8 cellular contexts compared by ENCODE assay signal in the genomic region with DNA sequence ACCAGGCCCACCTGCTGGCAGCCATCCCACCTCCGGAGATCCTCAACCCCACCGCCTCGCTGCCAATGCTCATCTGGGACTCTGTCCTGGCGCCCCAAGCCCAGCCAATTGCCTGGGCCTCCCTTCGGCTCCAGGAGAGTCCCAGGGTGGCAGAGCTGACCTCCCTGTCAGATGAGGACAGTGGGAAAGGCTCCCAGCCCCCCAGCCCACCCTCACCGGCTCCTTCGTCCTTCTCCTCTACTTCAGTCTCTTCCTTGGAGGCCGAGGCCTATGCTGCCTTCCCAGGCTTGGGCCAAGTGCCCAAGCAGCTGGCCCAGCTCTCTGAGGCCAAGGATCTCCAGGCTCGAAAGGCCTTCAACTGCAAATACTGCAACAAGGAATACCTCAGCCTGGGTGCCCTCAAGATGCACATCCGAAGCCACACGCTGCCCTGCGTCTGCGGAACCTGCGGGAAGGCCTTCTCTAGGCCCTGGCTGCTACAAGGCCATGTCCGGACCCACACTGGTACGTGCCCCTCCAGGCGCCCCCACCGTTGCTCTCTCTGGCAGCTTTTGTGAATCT. TPM values are rescaled to one million over a fixed set of nuclear protein-coding genes. Genes with fewer than 3 reads are reported as not detected.
A peak's percentile ranks its signal among the peaks of the same experiment; 100 is the strongest.
DNase-seq lines count a peak whose midpoint lies in the region; ATAC-seq and TF ChIP-seq lines count a peak whose summit lies in the region.

No MANE protein-coding gene starts in this region.

- no peaks in the 10 kb centered on the region for H3K9me3 ChIP-seq in cardiac muscle cell (ENCODE audit: low read depth)
- no peaks in the 10 kb centered on the region for H3K9me3 ChIP-seq in psoas muscle

- DNase-seq in COLO668 (lab: John Stamatoyannopoulos, UW; ENCODE audit: unreplicated experiment) (peak; percentile 30), WTC11 (ENCODE audit: low spot score) (no peak), cardiac muscle cell (ENCODE audit: low read depth in 1 of 2, low spot score in 1 of 2) (peak in 1 of 2 donors; percentile 68), psoas muscle (peak in 1 of 2 donors; percentile 30), KBM-7 (no peak), SHP77 treated with DMSO at 0.1 percent for 48 hours (lab: John Stamatoyannopoulos, UW) (no peak), DMS53 (lab: John Stamatoyannopoulos, UW) (no peak)

- no peak overlapping the region for H3K27ac ChIP-seq in cardiac muscle cell
- H3K27ac ChIP-seq in psoas muscle, result peak overlapping the region; percentile 84

- intact Hi-C loops in psoas muscle (cut with DNase I), result loop anchor here in 1 of 2 donors (5.0 kb wide), 2 partner anchors 103 to 183 kb away; no protein-coding TSS in a partner anchor

- peaks cover 83% of the 10 kb centered on the region for H3K4me1 Mint-ChIP-seq in WTC11

- in situ Hi-C loops in KBM-7 (cut with MboI; ENCODE audit: low pct_unique_long_range_greater_than_20kb, low sequenced_read_pairs), result no loop called here

- H3K27me3 ChIP-seq in cardiac muscle cell (no peaks in the 10 kb centered on the region), psoas muscle (ENCODE audit: insufficient read depth in 3 of 3, low read length in 2 of 3) (no peaks in the 10 kb centered on the region)

- peaks cover 34% of the 10 kb centered on the region for H3K27me3 Mint-ChIP-seq in WTC11 (ENCODE audit: low read depth)

- ATAC-seq in WTC11 (no peak), psoas muscle (no peak), HG03108 (IDR thresholded peaks at IDR 0.05; ENCODE audit: unreplicated experiment) (no peak)

- WGBS in psoas muscle, 3 donors, result 64 to 68% (median 66%) methylated on average over 18 of the region's 18 CpGs

- H3K27ac Mint-ChIP-seq in WTC11, result peak overlapping the region; percentile 24; the same call in 1 of the 2 replicates

- peaks cover 5% of the 10 kb centered on the region; the same call in 1 of the 2 replicates for H3K36me3 Mint-ChIP-seq in WTC11

- no peaks in the 10 kb centered on the region for H3K36me3 ChIP-seq in cardiac muscle cell
- H3K36me3 ChIP-seq in psoas muscle (ENCODE audit: insufficient read depth in 1 of 2, low read depth in 1 of 2), result peaks cover 0 to 4% of the 10 kb centered on the region in 2 donors

- peak overlapping the region; percentile 84 for H3K4me3 Mint-ChIP-seq in WTC11

- TF ChIP-seq CTCF in WTC11 (IDR thresholded peaks at IDR 0.05), result no peak
- TF ChIP-seq CTCF in cardiac muscle cell (IDR thresholded peaks at IDR 0.05; ENCODE audit: low read depth, low read length), result no peak
- no peak for TF ChIP-seq CTCF in psoas muscle (IDR thresholded peaks at IDR 0.05)

- H3K4me1 ChIP-seq in cardiac muscle cell (ENCODE audit: low read depth), result peaks cover 16% of the 10 kb centered on the region
- peaks cover 40% of the 10 kb centered on the region for H3K4me1 ChIP-seq in psoas muscle

- POLR2A ChIA-PET in WTC11 (lab: Charles Lee), result interaction anchor here (0.5 to 0.9 kb wide), 4 partner anchors 63 to 542 kb away, joined by 3 to 4 read pairs (median 3); no protein-coding TSS in a partner anchor

- H3K4me3 ChIP-seq in cardiac muscle cell (peak overlapping the region; percentile 62), psoas muscle (peak overlapping the region; percentile 76)

- CTCF ChIA-PET in WTC11 (lab: Charles Lee), result interaction anchor here (0.7 to 10.5 kb wide), 5 partner anchors 71 to 195 kb away, joined by 3 to 288 read pairs (median 4); partner anchors contain the start of gene PEDS1

- no peaks in the 10 kb centered on the region for H3K9me3 Mint-ChIP-seq in WTC11

TF ChIP-seq in WTC11, 78 proteins besides CTCF, POLR2A, EP300 and RAD21:
- TF ChIP-seq TP53 (CRISPR knock-in tag; IDR thresholded peaks at IDR 0.05) (no peak), NFATC4 (CRISPR knock-in tag; IDR thresholded peaks at IDR 0.05) (no peak), NR2C2 (CRISPR knock-in tag; IDR thresholded peaks at IDR 0.05) (no peak), ZNF219 (CRISPR knock-in tag; IDR thresholded peaks at IDR 0.05; ENCODE audit: borderline replicate concordance) (no peak)
- TF ChIP-seq, protein P1, sequence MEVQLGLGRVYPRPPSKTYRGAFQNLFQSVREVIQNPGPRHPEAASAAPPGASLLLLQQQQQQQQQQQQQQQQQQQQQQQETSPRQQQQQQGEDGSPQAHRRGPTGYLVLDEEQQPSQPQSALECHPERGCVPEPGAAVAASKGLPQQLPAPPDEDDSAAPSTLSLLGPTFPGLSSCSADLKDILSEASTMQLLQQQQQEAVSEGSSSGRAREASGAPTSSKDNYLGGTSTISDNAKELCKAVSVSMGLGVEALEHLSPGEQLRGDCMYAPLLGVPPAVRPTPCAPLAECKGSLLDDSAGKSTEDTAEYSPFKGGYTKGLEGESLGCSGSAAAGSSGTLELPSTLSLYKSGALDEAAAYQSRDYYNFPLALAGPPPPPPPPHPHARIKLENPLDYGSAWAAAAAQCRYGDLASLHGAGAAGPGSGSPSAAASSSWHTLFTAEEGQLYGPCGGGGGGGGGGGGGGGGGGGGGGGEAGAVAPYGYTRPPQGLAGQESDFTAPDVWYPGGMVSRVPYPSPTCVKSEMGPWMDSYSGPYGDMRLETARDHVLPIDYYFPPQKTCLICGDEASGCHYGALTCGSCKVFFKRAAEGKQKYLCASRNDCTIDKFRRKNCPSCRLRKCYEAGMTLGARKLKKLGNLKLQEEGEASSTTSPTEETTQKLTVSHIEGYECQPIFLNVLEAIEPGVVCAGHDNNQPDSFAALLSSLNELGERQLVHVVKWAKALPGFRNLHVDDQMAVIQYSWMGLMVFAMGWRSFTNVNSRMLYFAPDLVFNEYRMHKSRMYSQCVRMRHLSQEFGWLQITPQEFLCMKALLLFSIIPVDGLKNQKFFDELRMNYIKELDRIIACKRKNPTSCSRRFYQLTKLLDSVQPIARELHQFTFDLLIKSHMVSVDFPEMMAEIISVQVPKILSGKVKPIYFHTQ (CRISPR knock-in tag; IDR thresholded peaks at IDR 0.05), result no peak
- TF ChIP-seq, protein P2, sequence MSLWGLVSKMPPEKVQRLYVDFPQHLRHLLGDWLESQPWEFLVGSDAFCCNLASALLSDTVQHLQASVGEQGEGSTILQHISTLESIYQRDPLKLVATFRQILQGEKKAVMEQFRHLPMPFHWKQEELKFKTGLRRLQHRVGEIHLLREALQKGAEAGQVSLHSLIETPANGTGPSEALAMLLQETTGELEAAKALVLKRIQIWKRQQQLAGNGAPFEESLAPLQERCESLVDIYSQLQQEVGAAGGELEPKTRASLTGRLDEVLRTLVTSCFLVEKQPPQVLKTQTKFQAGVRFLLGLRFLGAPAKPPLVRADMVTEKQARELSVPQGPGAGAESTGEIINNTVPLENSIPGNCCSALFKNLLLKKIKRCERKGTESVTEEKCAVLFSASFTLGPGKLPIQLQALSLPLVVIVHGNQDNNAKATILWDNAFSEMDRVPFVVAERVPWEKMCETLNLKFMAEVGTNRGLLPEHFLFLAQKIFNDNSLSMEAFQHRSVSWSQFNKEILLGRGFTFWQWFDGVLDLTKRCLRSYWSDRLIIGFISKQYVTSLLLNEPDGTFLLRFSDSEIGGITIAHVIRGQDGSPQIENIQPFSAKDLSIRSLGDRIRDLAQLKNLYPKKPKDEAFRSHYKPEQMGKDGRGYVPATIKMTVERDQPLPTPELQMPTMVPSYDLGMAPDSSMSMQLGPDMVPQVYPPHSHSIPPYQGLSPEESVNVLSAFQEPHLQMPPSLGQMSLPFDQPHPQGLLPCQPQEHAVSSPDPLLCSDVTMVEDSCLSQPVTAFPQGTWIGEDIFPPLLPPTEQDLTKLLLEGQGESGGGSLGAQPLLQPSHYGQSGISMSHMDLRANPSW (CRISPR knock-in tag; conservative IDR thresholded peaks at IDR 0.05; ENCODE audit: low read depth), result no peak

RNA-seq across cellular contexts. Expression of gene SNAI1, which starts 1.1 kb away (rescaled TPM):
- total RNA-seq in WTC11 (2021) (7.0 to 8.7 TPM (median 7.9 TPM) in 3 replicates), cardiac muscle cell (6.3 and 13.4 TPM in 2 replicates), psoas muscle (1 to 10 TPM in 2 of 4 donors, under 1 TPM in 2; 0.75 to 3.0 (median 1.9) TPM)
- polyA plus RNA-seq in cardiac muscle cell (7.8 and 12.7 TPM in 2 replicates), psoas muscle (1 to 10 TPM in 2 of 3 donors, under 1 TPM in 1; 0.49 to 4.6 (median 1.1) TPM)

RNA-seq across cellular contexts. Expression of gene RNF114, which starts 47.7 kb away (rescaled TPM):
- total RNA-seq in WTC11 (2021) (86.6 to 91.6 TPM (median 88.1 TPM) in 3 replicates), cardiac muscle cell (158 and 269 TPM in 2 replicates), psoas muscle (100 to 1,000 TPM in 1 of 4 donors, 10 to 100 TPM in 3; 67.0 to 104 (median 82.4) TPM)
- polyA plus RNA-seq in cardiac muscle cell (53.0 and 90.3 TPM in 2 replicates), psoas muscle (10 to 100 TPM; 30.8 to 83.6 (median 79.7) TPM)
